1 cellular context compared by ENCODE assay signal in the genomic region with DNA sequence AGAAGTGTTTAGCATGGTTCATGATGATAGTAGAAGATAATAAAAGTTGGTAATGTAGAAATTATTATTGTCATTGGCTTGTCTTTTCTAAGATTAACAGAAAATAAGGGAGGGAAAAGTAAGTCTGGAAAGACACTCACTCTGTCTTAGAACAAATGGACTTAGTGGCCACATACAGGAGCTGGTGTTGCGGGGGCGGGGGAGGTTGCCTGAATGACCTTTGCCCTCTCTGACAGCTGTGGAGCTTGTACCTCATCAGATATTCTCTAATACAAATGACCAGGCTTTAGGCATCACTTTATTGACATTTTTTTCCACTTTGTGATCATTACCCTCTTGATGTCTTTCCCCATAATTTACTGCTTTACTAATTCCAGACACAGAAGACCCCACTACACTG.
A peak's percentile ranks its signal among the peaks of the same experiment; 100 is the strongest.
TF ChIP-seq lines count a peak whose summit lies in the region.

No MANE protein-coding gene starts in this region.

TF ChIP-seq in HepG2, 621 proteins besides CTCF, POLR2A, EP300 and RAD21:
- TF ChIP-seq HNF4G (IDR thresholded peaks at IDR 0.05; ENCODE audit: borderline replicate concordance, low read depth, low read length) (peak; percentile 48), HNF4G (CRISPR knock-in tag; IDR thresholded peaks at IDR 0.05; ENCODE audit: borderline replicate concordance, low read depth) (no peak), NR2C2 (CRISPR knock-in tag; IDR thresholded peaks at IDR 0.05; ENCODE audit: borderline replicate concordance) (peak; percentile 62), NR2F6 (IDR thresholded peaks at IDR 0.05) (peak; percentile 68), NR2F6 (CRISPR knock-in tag; IDR thresholded peaks at IDR 0.05) (peak; percentile 33; the same call in 1 of the 2 replicates), IRX3 (CRISPR knock-in tag; IDR thresholded peaks at IDR 0.05; ENCODE audit: borderline replicate concordance, low read depth) (no peak), ZNF652 (CRISPR knock-in tag; IDR thresholded peaks at IDR 0.05; ENCODE audit: borderline replicate concordance, low read depth) (no peak), ZNF629 (CRISPR knock-in tag; conservative IDR thresholded peaks at IDR 0.05) (no peak), ZNF878 (CRISPR knock-in tag; IDR thresholded peaks at IDR 0.05) (no peak), HNF4A (CRISPR knock-in tag; IDR thresholded peaks at IDR 0.05) (peak; percentile 26; the same call in 1 of the 2 replicates), HCFC1 (IDR thresholded peaks at IDR 0.05; ENCODE audit: low read depth, low read length) (no peak)
- TF ChIP-seq, protein P1, sequence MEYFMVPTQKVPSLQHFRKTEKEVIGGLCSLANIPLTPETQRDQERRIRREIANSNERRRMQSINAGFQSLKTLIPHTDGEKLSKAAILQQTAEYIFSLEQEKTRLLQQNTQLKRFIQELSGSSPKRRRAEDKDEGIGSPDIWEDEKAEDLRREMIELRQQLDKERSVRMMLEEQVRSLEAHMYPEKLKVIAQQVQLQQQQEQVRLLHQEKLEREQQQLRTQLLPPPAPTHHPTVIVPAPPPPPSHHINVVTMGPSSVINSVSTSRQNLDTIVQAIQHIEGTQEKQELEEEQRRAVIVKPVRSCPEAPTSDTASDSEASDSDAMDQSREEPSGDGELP (IDR thresholded peaks at IDR 0.05; ENCODE audit: borderline replicate concordance, low read depth) = peak; percentile 21; the same call in 1 of the 2 replicates
- TF ChIP-seq, protein P2, sequence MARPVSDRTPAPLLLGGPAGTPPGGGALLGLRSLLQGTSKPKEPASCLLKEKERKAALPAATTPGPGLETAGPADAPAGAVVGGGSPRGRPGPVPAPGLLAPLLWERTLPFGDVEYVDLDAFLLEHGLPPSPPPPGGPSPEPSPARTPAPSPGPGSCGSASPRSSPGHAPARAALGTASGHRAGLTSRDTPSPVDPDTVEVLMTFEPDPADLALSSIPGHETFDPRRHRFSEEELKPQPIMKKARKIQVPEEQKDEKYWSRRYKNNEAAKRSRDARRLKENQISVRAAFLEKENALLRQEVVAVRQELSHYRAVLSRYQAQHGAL (CRISPR knock-in tag; IDR thresholded peaks at IDR 0.05; ENCODE audit: not compliant biosample characterization) = no peak
